In genomic region chr5:151151793-151152192, GRCh38 we compare ENCODE assay signal across 8 cellular contexts. TPM values are rescaled to one million over a fixed set of nuclear protein-coding genes. Genes with fewer than 3 reads are reported as not detected.
DNase-seq lines count a peak whose midpoint lies in the region; ATAC-seq and TF ChIP-seq lines count a peak whose summit lies in the region.

No MANE protein-coding gene starts in this region.

- H3K27me3 ChIP-seq in DOHH2 (ENCODE audit: control insufficient read depth, low read length): no peaks in the 10 kb centered on the region

- H3K27ac ChIP-seq in DOHH2 (ENCODE audit: low read depth, low read length): 0 out of 2 replicates have a peak overlapping the region, but pooled peaks have one; percentile 60

- no peaks in the 10 kb centered on the region for H3K9me2 ChIP-seq in DOHH2 (replicated peaks; ENCODE audit: control insufficient read depth, low read length)

- H3K79me2 ChIP-seq in DOHH2 (ENCODE audit: control insufficient read depth, low read length): no peaks in the 10 kb centered on the region

- peak; percentile 91 for DNase-seq in SKM-1 (lab: John Stamatoyannopoulos, UW; ENCODE audit: unreplicated experiment)
- DNase-seq in fibroblast of the aortic adventitia (ENCODE audit: low read depth): peak; percentile 50
- peak; percentile 32 for DNase-seq in stimulated activated CD4-positive, alpha-beta T cell treated with anti-CD3 and anti-CD28 coated beads, Interleukin-4, amount 100 ng/mL, for 1 hour
- no peak for DNase-seq in dermis blood vessel endothelial cell
- no peak for DNase-seq in left lobe of liver (ENCODE audit: low spot score)

- H3K9me3 ChIP-seq in DOHH2 (ENCODE audit: control insufficient read depth, insufficient read depth, low read length): no peaks in the 10 kb centered on the region

- TF ChIP-seq CTCF in DOHH2 (IDR thresholded peaks at IDR 0.05; ENCODE audit: low read depth, low read length, poor library complexity, severe bottlenecking): no peak
- no peak for TF ChIP-seq CTCF in fibroblast of the aortic adventitia (IDR thresholded peaks at IDR 0.05; ENCODE audit: insufficient read depth, low read length)

- peaks cover 10% of the 10 kb centered on the region for H3F3A ChIP-seq in DOHH2 (ENCODE audit: control insufficient read depth, insufficient read depth)

- ATAC-seq in GM21717 (IDR thresholded peaks at IDR 0.05; ENCODE audit: unreplicated experiment) (peak; percentile 32), left lobe of liver (no peak), GM21515 (IDR thresholded peaks at IDR 0.05; ENCODE audit: unreplicated experiment) (no peak)

- H3K4me1 ChIP-seq in DOHH2 (ENCODE audit: control insufficient read depth, low read length): peaks cover 56% of the 10 kb centered on the region

- no peaks in the 10 kb centered on the region for H3K36me3 ChIP-seq in DOHH2 (ENCODE audit: control insufficient read depth, low read length)

- H4K20me1 ChIP-seq in DOHH2 (ENCODE audit: control insufficient read depth, insufficient read depth, low read depth, low read length): no peaks in the 10 kb centered on the region

- H3K4me3 ChIP-seq in DOHH2 (ENCODE audit: low read length): no peak overlapping the region; the same call in 1 of the 2 replicates
- H3K4me3 ChIP-seq in fibroblast of the aortic adventitia (ENCODE audit: low read depth, low read length): no peak overlapping the region

- peak overlapping the region; percentile 63 for H3K4me2 ChIP-seq in DOHH2 (ENCODE audit: low read length)

RNA-seq across cellular contexts. Expression of gene ANXA6, which starts 5.8 kb away (rescaled TPM):
- total RNA-seq in fibroblast of the aortic adventitia (ENCODE audit: low replicate concordance) (111 and 194 TPM in 2 replicates), dermis blood vessel endothelial cell (144 and 211 TPM in 2 replicates), left lobe of liver (232 TPM)

Comparison
In these comparisons a context has a peak if more than half of its experiments do, and no peak if none do; other contexts are left out.
1. DNase-seq: peak in SKM-1 (single experiment), fibroblast of the aortic adventitia (single experiment) and stimulated activated CD4-positive, alpha-beta T cell treated with anti-CD3 and anti-CD28 coated beads, Interleukin-4, amount 100 ng/mL, for 1 hour (single experiment); none in dermis blood vessel endothelial cell (single experiment) and left lobe of liver (single experiment).